ENCODE assay signal across 29 cellular contexts in the genomic region with DNA sequence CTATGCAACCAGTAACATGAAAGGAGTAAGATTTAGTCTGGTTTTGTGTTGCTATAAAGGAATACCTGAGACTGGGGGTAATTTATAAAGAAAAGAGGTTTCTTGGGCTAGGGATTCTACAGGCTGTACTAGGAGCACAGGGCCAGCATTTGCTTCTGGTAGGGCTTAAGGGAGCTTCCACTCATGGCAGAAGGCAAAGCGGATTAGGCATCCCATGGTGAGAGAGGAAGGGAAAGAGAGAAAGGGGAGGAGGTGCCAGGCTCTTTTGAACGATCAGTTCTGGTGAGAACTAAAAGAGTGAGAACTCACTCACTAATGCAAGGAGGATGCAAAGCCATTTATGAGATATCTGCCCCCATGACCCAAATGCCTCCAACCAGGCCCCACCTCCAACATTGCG.
"Had no signal": no experiment of that assay in that cellular context is flagged by ENCODE, and none has a peak within 500 bp of the region (broad histone marks: within the 10 kb centered on the region; RNA-seq: fewer than 3 reads in every experiment).

No MANE protein-coding gene starts in this region.

- H3K4me3 ChIP-seq: left ventricle myocardium inferior, lung, mucosa of descending colon, pancreas, prostate gland, skin epidermis, stomach, testis, thyroid gland, transverse colon, upper lobe of left lung, vagina had no signal

- H3K27me3 Mint-ChIP-seq: stimulated activated naive B cell treated with anti-CD40 and anti-IgM and Interleukin-4, amounts not matched to agents 10 μg/mL and 1 μg/mL and 100 μg/mL, for 72 hours had no signal

- H3K36me3 ChIP-seq: left ventricle myocardium inferior, neutrophil, pancreas, prostate gland, stomach, thyroid gland, transverse colon, upper lobe of left lung, vagina had no signal

- H3K4me1 Mint-ChIP-seq: naive thymus-derived CD4-positive, alpha-beta T cell; neural crest cell; stimulated activated naive B cell treated with anti-CD40 and anti-IgM and Interleukin-4, amounts not matched to agents 10 μg/mL and 1 μg/mL and 100 μg/mL, for 72 hours had no signal

- H3K36me3 Mint-ChIP-seq: naive thymus-derived CD4-positive, alpha-beta T cell; natural killer cell treated with Interleukin-12 subunit alpha and Interleukin-12 subunit beta and Interleukin-15 and Interleukin-18, amount 100 ng/mL, for 72 hours; stimulated activated naive B cell treated with anti-CD40 and anti-IgM and Interleukin-4, amounts not matched to agents 10 μg/mL and 1 μg/mL and 100 μg/mL, for 72 hours had no signal

- H3K27ac ChIP-seq: left ventricle myocardium inferior, neutrophil, pancreas, prostate gland, skin epidermis, stomach, testis, thyroid gland, transverse colon, upper lobe of left lung, vagina had no signal

- H3K27me3 ChIP-seq: neutrophil, testis, thyroid gland, transverse colon, upper lobe of left lung, vagina had no signal

- ATAC-seq: mucosa of descending colon; naive thymus-derived CD4-positive, alpha-beta T cell; natural killer cell treated with Interleukin-12 subunit alpha and Interleukin-12 subunit beta and Interleukin-15 and Interleukin-18, amount 100 ng/mL, for 72 hours; pancreas; right cardiac atrium; sciatic nerve; stimulated activated naive B cell treated with anti-CD40 and anti-IgM and Interleukin-4, amounts not matched to agents 10 μg/mL and 1 μg/mL and 100 μg/mL, for 72 hours; stimulated activated naive CD8-positive, alpha-beta T cell treated with anti-CD3 and anti-CD28 coated beads, Interleukin-15, Interleukin-2, amounts not matched to agents 100 U/mL and 50 U/mL, for 24 hours had no signal

- DNase-seq: hypothalamus; islet precursor cell; left ventricle myocardium inferior; midbrain; mucosa of descending colon; naive thymus-derived CD4-positive, alpha-beta T cell; pancreas; posterior cingulate gyrus; retina; right cardiac atrium; stimulated activated CD4-positive, alpha-beta T cell treated with anti-CD3 and anti-CD28 coated beads, Interleukin-12 subunit alpha, Interleukin-12 subunit beta, amount 100 ng/mL, for 4 hours; stimulated activated CD4-positive, alpha-beta T cell treated with anti-CD3 and anti-CD28 coated beads, Interleukin-15, amount 100 ng/mL, for 24 hours; stimulated activated CD4-positive, alpha-beta T cell treated with anti-CD3 and anti-CD28 coated beads, Interleukin-2, amount 100 ng/mL, for 24 hours; stimulated activated CD4-positive, alpha-beta T cell treated with anti-CD3 and anti-CD28 coated beads, Interleukin-4, amount 100 ng/mL, for 1 hour; stimulated activated naive B cell treated with anti-CD40 and anti-IgM and Interleukin-4, amounts not matched to agents 10 μg/mL and 1 μg/mL and 100 μg/mL, for 72 hours; stimulated activated naive CD8-positive, alpha-beta T cell treated with anti-CD3 and anti-CD28 coated beads, Interleukin-15, Interleukin-2, amounts not matched to agents 100 U/mL and 50 U/mL, for 24 hours; stomach; testis; thyroid gland; transverse colon; upper lobe of left lung had no signal

- H3K4me1 ChIP-seq: left ventricle myocardium inferior, pancreas, prostate gland, stomach, testis, thyroid gland, transverse colon, upper lobe of left lung, vagina had no signal

- H3K27ac Mint-ChIP-seq: naive thymus-derived CD4-positive, alpha-beta T cell; natural killer cell treated with Interleukin-12 subunit alpha and Interleukin-12 subunit beta and Interleukin-15 and Interleukin-18, amount 100 ng/mL, for 72 hours; stimulated activated naive B cell treated with anti-CD40 and anti-IgM and Interleukin-4, amounts not matched to agents 10 μg/mL and 1 μg/mL and 100 μg/mL, for 72 hours had no signal

- H3K4me3 Mint-ChIP-seq: naive thymus-derived CD4-positive, alpha-beta T cell; natural killer cell treated with Interleukin-12 subunit alpha and Interleukin-12 subunit beta and Interleukin-15 and Interleukin-18, amount 100 ng/mL, for 72 hours; neural crest cell; stimulated activated naive B cell treated with anti-CD40 and anti-IgM and Interleukin-4, amounts not matched to agents 10 μg/mL and 1 μg/mL and 100 μg/mL, for 72 hours had no signal
